In the genomic region with DNA sequence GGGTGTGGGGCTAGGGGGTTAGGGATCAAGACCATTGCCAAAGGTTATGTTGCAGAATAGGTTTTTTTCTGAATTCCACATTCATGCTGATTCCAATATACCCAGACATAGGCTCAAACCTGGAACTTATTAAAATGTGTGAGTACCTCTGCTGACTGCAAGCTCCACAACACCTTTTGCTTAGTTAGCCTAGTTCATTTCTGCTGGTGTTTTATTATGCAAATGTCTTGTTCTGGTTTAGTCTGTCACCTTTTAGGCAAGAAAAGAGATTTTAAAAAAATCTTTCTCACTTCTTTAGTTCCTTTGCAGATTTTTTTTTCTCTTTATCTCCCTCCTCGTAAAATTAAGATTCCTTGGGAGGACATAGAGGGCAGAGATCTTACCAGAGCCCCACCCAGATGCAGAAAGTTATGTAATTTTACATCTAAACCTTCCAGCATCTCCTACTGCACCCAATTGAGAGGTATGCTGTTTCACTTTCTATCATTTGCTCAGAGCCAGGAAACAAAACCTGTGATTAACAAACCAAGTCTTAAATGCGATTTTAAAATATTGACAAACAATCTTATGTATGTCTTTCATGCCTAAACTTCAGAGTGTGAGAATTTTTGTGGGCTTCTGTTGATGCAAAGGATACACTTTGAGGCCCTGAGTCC, we compare ENCODE assay signal across 33 cellular contexts.
"Had no signal": no experiment of that assay in that cellular context is flagged by ENCODE, and none has a peak within 500 bp of the region (broad histone marks: within the 10 kb centered on the region; RNA-seq: fewer than 3 reads in every experiment).

No MANE protein-coding gene starts in this region.

- DNase-seq: activated CD4-positive, alpha-beta T cell treated with anti-CD3 and anti-CD28 coated beads, Interleukin-2, amount 10 ng/mL, durations not matched to agents 24 days and 14 days; activated CD4-positive, alpha-beta T cell treated with anti-CD3 and anti-CD28 coated beads, Interleukin-2, amount 50 U/mL, for 4 hours; activated CD8-positive, alpha-beta T cell treated with anti-CD3 and anti-CD28 coated beads for 36 hours; activated effector memory CD4-positive, alpha-beta T cell treated with anti-CD3 and anti-CD28 coated beads, Interleukin-2, amount 50 U/mL, for 16 hours; activated naive CD4-positive, alpha-beta T cell; activated naive CD8-positive, alpha-beta T cell treated with anti-CD3 and anti-CD28 coated beads, Interleukin-2, amount 50 U/mL, for 24 hours; activated T-cell treated with anti-CD3 and anti-CD28 coated beads, Interleukin-2, amount 50 U/mL, for 1 hour; activated T-cell treated with anti-CD3 and anti-CD28 coated beads, Interleukin-2, amount 50 U/mL, for 72 hours; aorta; brain microvascular endothelial cell; central memory CD4-positive, alpha-beta T cell; NCI-H1048; NCI-H1105 treated with DMSO at 0.1 percent for 48 hours; NCI-H1436 treated with DMSO at 0.1 percent for 48 hours; NCI-H1694 treated with DMSO at 0.1 percent for 48 hours; NCI-H2029; NCI-H345; NCI-H510A; NCI-H526; NCI-H748 treated with DMSO at 0.1 percent for 48 hours; NK-92 treated with Interleukin-12 subunit alpha and Interleukin-12 subunit beta, amount 100 ng/mL, for 24 hours; PC-3; Peyer's patch; RPMI8226; SHP77 treated with DMSO at 0.1 percent for 48 hours; SK-N-SH had no signal

- H3K4me3 Mint-ChIP-seq: activated CD4-positive, alpha-beta T cell treated with anti-CD3 and anti-CD28 coated beads, Interleukin-2, amount 10 ng/mL, durations not matched to agents 24 days and 14 days; activated CD8-positive, alpha-beta T cell treated with anti-CD3 and anti-CD28 coated beads for 36 hours; activated naive CD8-positive, alpha-beta T cell; activated naive CD8-positive, alpha-beta T cell treated with anti-CD3 and anti-CD28 coated beads, Interleukin-2, amount 50 U/mL, for 24 hours; activated T-cell treated with anti-CD3 and anti-CD28 coated beads, Interleukin-2, amount 50 U/mL, for 72 hours; activated T-helper 17 cell treated with anti-CD3 and anti-CD28 coated beads, Interleukin-2, amount 50 U/mL, for 72 hours; dendritic cell treated with granulocyte-macrophage colony-stimulating factor and Interleukin-4, amounts not matched to agents 40 ng/mL and 50 ng/mL, for 4 days; T-helper 1 cell treated with Interleukin-12 subunit alpha and Interleukin-12 subunit beta and Interleukin-4 antibody, amounts not matched to agents 30 μg/mL and 1 μg/mL, for 36 hours; T-helper 2 cell treated with Interferon-gamma antibody and Interleukin-4, amounts not matched to agents 5 μg/mL and 100 μg/mL, for 36 hours had no signal

- H3K4me1 Mint-ChIP-seq: activated T-helper 17 cell treated with anti-CD3 and anti-CD28 coated beads, Interleukin-2, amount 50 U/mL, for 72 hours had no signal

- FAIRE-seq: colon, TTC549 had no signal

- H3K36me3 Mint-ChIP-seq: activated naive CD8-positive, alpha-beta T cell had no signal

- H3K27me3 Mint-ChIP-seq: activated CD4-positive, alpha-beta T cell treated with anti-CD3 and anti-CD28 coated beads, Interleukin-2, amount 10 ng/mL, durations not matched to agents 24 days and 14 days; activated CD8-positive, alpha-beta T cell treated with anti-CD3 and anti-CD28 coated beads for 36 hours; activated naive CD8-positive, alpha-beta T cell; activated naive CD8-positive, alpha-beta T cell treated with anti-CD3 and anti-CD28 coated beads, Interleukin-2, amount 50 U/mL, for 24 hours; activated T-helper 17 cell treated with anti-CD3 and anti-CD28 coated beads, Interleukin-2, amount 50 U/mL, for 72 hours; dendritic cell treated with granulocyte-macrophage colony-stimulating factor and Interleukin-4, amounts not matched to agents 40 ng/mL and 50 ng/mL, for 4 days had no signal

- H3K27ac Mint-ChIP-seq: activated CD4-positive, alpha-beta T cell treated with anti-CD3 and anti-CD28 coated beads, Interleukin-2, amount 10 ng/mL, durations not matched to agents 24 days and 14 days; activated CD8-positive, alpha-beta T cell treated with anti-CD3 and anti-CD28 coated beads for 36 hours; activated naive CD8-positive, alpha-beta T cell; activated naive CD8-positive, alpha-beta T cell treated with anti-CD3 and anti-CD28 coated beads, Interleukin-2, amount 50 U/mL, for 24 hours; activated T-cell treated with anti-CD3 and anti-CD28 coated beads, Interleukin-2, amount 50 U/mL, for 72 hours; activated T-helper 17 cell treated with anti-CD3 and anti-CD28 coated beads, Interleukin-2, amount 50 U/mL, for 72 hours; dendritic cell treated with granulocyte-macrophage colony-stimulating factor and Interleukin-4, amounts not matched to agents 40 ng/mL and 50 ng/mL, for 4 days; T-helper 1 cell treated with Interleukin-12 subunit alpha and Interleukin-12 subunit beta and Interleukin-4 antibody, amounts not matched to agents 30 μg/mL and 1 μg/mL, for 36 hours; T-helper 2 cell treated with Interferon-gamma antibody and Interleukin-4, amounts not matched to agents 5 μg/mL and 100 μg/mL, for 36 hours had no signal

- ATAC-seq: activated CD8-positive, alpha-beta T cell treated with anti-CD3 and anti-CD28 coated beads for 36 hours; activated naive CD8-positive, alpha-beta T cell treated with anti-CD3 and anti-CD28 coated beads, Interleukin-2, amount 50 U/mL, for 24 hours; activated T-cell treated with anti-CD3 and anti-CD28 coated beads, Interleukin-2, amount 50 U/mL, for 72 hours; activated T-helper 17 cell treated with anti-CD3 and anti-CD28 coated beads, Interleukin-2, amount 50 U/mL, for 72 hours; PC-3 had no signal

- H3K9me3 Mint-ChIP-seq: activated CD4-positive, alpha-beta T cell treated with anti-CD3 and anti-CD28 coated beads, Interleukin-2, amount 10 ng/mL, durations not matched to agents 24 days and 14 days; activated CD8-positive, alpha-beta T cell treated with anti-CD3 and anti-CD28 coated beads for 36 hours; activated naive CD8-positive, alpha-beta T cell treated with anti-CD3 and anti-CD28 coated beads, Interleukin-2, amount 50 U/mL, for 24 hours; activated T-helper 17 cell treated with anti-CD3 and anti-CD28 coated beads, Interleukin-2, amount 50 U/mL, for 72 hours; dendritic cell treated with granulocyte-macrophage colony-stimulating factor and Interleukin-4, amounts not matched to agents 40 ng/mL and 50 ng/mL, for 4 days; T-helper 1 cell treated with Interleukin-12 subunit alpha and Interleukin-12 subunit beta and Interleukin-4 antibody, amounts not matched to agents 30 μg/mL and 1 μg/mL, for 36 hours; T-helper 2 cell treated with Interferon-gamma antibody and Interleukin-4, amounts not matched to agents 5 μg/mL and 100 μg/mL, for 36 hours had no signal
